ENCODE assay signal across 17 cellular contexts in genomic region chr12:101981868-101982267, GRCh38.
"Had no signal": no experiment of that assay in that cellular context is flagged by ENCODE, and none has a peak within 500 bp of the region (broad histone marks: within the 10 kb centered on the region; RNA-seq: fewer than 3 reads in every experiment).

No MANE protein-coding gene starts in this region.

- DNase-seq: KBM-7, NCI-H1092 treated with DMSO at 0.1 percent for 48 hours, NCI-H1436, NCI-H187, NCI-H2029, NCI-H2081 treated with DMSO at 0.1 percent for 48 hours, NCI-H2171, NCI-H226, NCI-H446, NCI-H510A, NCI-H524 treated with DMSO at 0.1 percent for 48 hours, NCI-H69, NCI-H774, SHP77, SK-N-SH had no signal

- H3K9me3 ChIP-seq: SK-N-SH had no signal

- H3K4me2 ChIP-seq: SK-N-SH had no signal

- H3K27ac ChIP-seq: HL-60, RWPE1 had no signal

- H3K9ac ChIP-seq: SK-N-SH had no signal
